In genomic region chr9:123960965-123961364, GRCh38 we compare ENCODE assay signal across 22 cellular contexts.
"Had no signal": no experiment of that assay in that cellular context is flagged by ENCODE, and none has a peak within 500 bp of the region (broad histone marks: within the 10 kb centered on the region; RNA-seq: fewer than 3 reads in every experiment).

No MANE protein-coding gene starts in this region.

- H3K9me3 ChIP-seq: gastrocnemius medialis, mucosa of descending colon, pancreas, psoas muscle, right atrium auricular region, thoracic aorta, vagina had no signal

- H3K36me3 ChIP-seq: esophagus squamous epithelium, gastrocnemius medialis, pancreas, right atrium auricular region, thoracic aorta, vagina had no signal

- H3K27me3 ChIP-seq: pancreas, right atrium auricular region, vagina had no signal

- DNase-seq: activated CD4-positive, alpha-beta memory T cell treated with anti-CD3 and anti-CD28 coated beads, Interleukin-2, amount 10 ng/mL, durations not matched to agents 7 days and 5 days; activated CD4-positive, alpha-beta T cell treated with anti-CD3 and anti-CD28 coated beads for 48 hours; activated CD4-positive, CD25-positive, alpha-beta regulatory T cell; activated effector memory CD4-positive, alpha-beta T cell treated with Interleukin-2 at 50 U/mL for 16 hours; activated naive CD4-positive, alpha-beta T cell treated with anti-CD3 and anti-CD28 coated beads, Interleukin-2, amount 10 ng/mL, durations not matched to agents 7 days and 5 days; activated T-cell treated with anti-CD3 and anti-CD28 coated beads, Interleukin-2, amount 50 U/mL, for 72 hours; amygdala; cerebellar nuclear complex; cortex of kidney; endodermal cell; esophagus squamous epithelium; gastrocnemius medialis; hypothalamus; mucosa of descending colon; nephron progenitor cell; pancreas; psoas muscle; stimulated activated CD4-positive, alpha-beta T cell treated with anti-CD3 and anti-CD28 coated beads, Interleukin-4, amount 100 ng/mL, for 24 hours; stimulated activated naive CD4-positive, alpha-beta T cell treated with Interleukin-2 at 50 U/mL for 16 hours had no signal

- ATAC-seq: activated T-cell treated with anti-CD3 and anti-CD28 coated beads, Interleukin-2, amount 50 U/mL, for 72 hours; gastrocnemius medialis; mucosa of descending colon; pancreas; psoas muscle had no signal

- H3K4me3 ChIP-seq: esophagus squamous epithelium, gastrocnemius medialis, mucosa of descending colon, pancreas, psoas muscle, right atrium auricular region, thoracic aorta, vagina had no signal

- H3K27ac ChIP-seq: esophagus squamous epithelium, gastrocnemius medialis, pancreas, psoas muscle, right atrium auricular region, thoracic aorta, vagina had no signal
